2 cellular contexts compared by ENCODE assay signal in genomic region chr1:93350875-93351274, GRCh38.
TF ChIP-seq lines count a peak whose summit lies in the region.

No MANE protein-coding gene starts in this region.

TF ChIP-seq in SK-N-SH, 30 proteins besides CTCF, POLR2A, EP300 and RAD21:
- no peak for TF ChIP-seq PBX3 (IDR thresholded peaks at IDR 0.05)
- TF ChIP-seq GABPA (IDR thresholded peaks at IDR 0.05; ENCODE audit: low read depth): no peak
- no peak for TF ChIP-seq TCF12 (IDR thresholded peaks at IDR 0.05)
- no peak for TF ChIP-seq CHD2 (IDR thresholded peaks at IDR 0.05; ENCODE audit: low read length, partially characterized antibody)
- no peak for TF ChIP-seq ZBTB33 (IDR thresholded peaks at IDR 0.05; ENCODE audit: borderline replicate concordance, low read depth)
- no peak for TF ChIP-seq TAF1 (IDR thresholded peaks at IDR 0.05; ENCODE audit: borderline replicate concordance, low read depth, low read length)
- no peak for TF ChIP-seq IRF3 (IDR thresholded peaks at IDR 0.05; ENCODE audit: low read depth, low read length)
- no peak for TF ChIP-seq YY1 (IDR thresholded peaks at IDR 0.05; ENCODE audit: low read depth)
- TF ChIP-seq RCOR1 (IDR thresholded peaks at IDR 0.05; ENCODE audit: low read length): no peak
- TF ChIP-seq NFIC (IDR thresholded peaks at IDR 0.05; ENCODE audit: borderline replicate concordance): no peak
- TF ChIP-seq RFX5 (IDR thresholded peaks at IDR 0.05; ENCODE audit: low read length): no peak
- no peak for TF ChIP-seq USF2 (IDR thresholded peaks at IDR 0.05; ENCODE audit: borderline replicate concordance, low read depth, low read length)
- no peak for TF ChIP-seq MEF2A (IDR thresholded peaks at IDR 0.05; ENCODE audit: borderline replicate concordance, low read depth)
- TF ChIP-seq MXI1 (IDR thresholded peaks at IDR 0.05; ENCODE audit: low read depth, low read length): no peak
- TF ChIP-seq MAX (IDR thresholded peaks at IDR 0.05; ENCODE audit: low read depth): no peak
- TF ChIP-seq FOXJ3 (CRISPR knock-in tag; IDR thresholded peaks at IDR 0.05): no peak
- no peak for TF ChIP-seq ELF1 (IDR thresholded peaks at IDR 0.05)

TF ChIP-seq in SK-N-SH treated with all-trans-retinoic acid at 6 μM for 48 hours, 23 proteins besides CTCF, POLR2A, EP300 and RAD21:
- no peak for TF ChIP-seq TSHZ2 (CRISPR knock-in tag; IDR thresholded peaks at IDR 0.05)
- TF ChIP-seq ZFP30 (CRISPR knock-in tag; IDR thresholded peaks at IDR 0.05): no peak
- TF ChIP-seq CSDC2 (CRISPR knock-in tag; IDR thresholded peaks at IDR 0.05): no peak
- no peak for TF ChIP-seq GLIS3 (CRISPR knock-in tag; IDR thresholded peaks at IDR 0.05)
- no peak for TF ChIP-seq ZC3H10 (CRISPR knock-in tag; IDR thresholded peaks at IDR 0.05)
- TF ChIP-seq CSRNP3 (CRISPR knock-in tag; IDR thresholded peaks at IDR 0.05): no peak
- TF ChIP-seq ZNF565 (CRISPR knock-in tag; conservative IDR thresholded peaks at IDR 0.05; ENCODE audit: low read depth): no peak
- no peak for TF ChIP-seq POU6F1 (CRISPR knock-in tag; IDR thresholded peaks at IDR 0.05; ENCODE audit: borderline replicate concordance, low read depth)
- no peak for TF ChIP-seq ESRRG (CRISPR knock-in tag; IDR thresholded peaks at IDR 0.05)
- TF ChIP-seq OSR1 (CRISPR knock-in tag; IDR thresholded peaks at IDR 0.05): no peak
- TF ChIP-seq TOX (CRISPR knock-in tag; IDR thresholded peaks at IDR 0.05; ENCODE audit: borderline replicate concordance): no peak
- no peak for TF ChIP-seq RARB (CRISPR knock-in tag; IDR thresholded peaks at IDR 0.05)
- no peak for TF ChIP-seq ZNF70 (CRISPR knock-in tag; IDR thresholded peaks at IDR 0.05)
- TF ChIP-seq ZFP3 (CRISPR knock-in tag; IDR thresholded peaks at IDR 0.05): no peak
- no peak for TF ChIP-seq ISL1 (CRISPR knock-in tag; IDR thresholded peaks at IDR 0.05)
- no peak for TF ChIP-seq SNAI2 (CRISPR knock-in tag; IDR thresholded peaks at IDR 0.05)
- no peak for TF ChIP-seq ZNF8 (CRISPR knock-in tag; IDR thresholded peaks at IDR 0.05)
- TF ChIP-seq TCF4 (CRISPR knock-in tag; IDR thresholded peaks at IDR 0.05; ENCODE audit: borderline replicate concordance): no peak
- no peak for TF ChIP-seq BACH2 (CRISPR knock-in tag; IDR thresholded peaks at IDR 0.05; ENCODE audit: borderline replicate concordance)
- no peak for TF ChIP-seq PPARA (CRISPR knock-in tag; IDR thresholded peaks at IDR 0.05; ENCODE audit: borderline replicate concordance)
TF ChIP-seq in SK-N-SH treated with all-trans-retinoic acid at 6 μM for 48 hours: peak in this region for 0.
